8 cellular contexts compared by ENCODE assay signal in the genomic region with DNA sequence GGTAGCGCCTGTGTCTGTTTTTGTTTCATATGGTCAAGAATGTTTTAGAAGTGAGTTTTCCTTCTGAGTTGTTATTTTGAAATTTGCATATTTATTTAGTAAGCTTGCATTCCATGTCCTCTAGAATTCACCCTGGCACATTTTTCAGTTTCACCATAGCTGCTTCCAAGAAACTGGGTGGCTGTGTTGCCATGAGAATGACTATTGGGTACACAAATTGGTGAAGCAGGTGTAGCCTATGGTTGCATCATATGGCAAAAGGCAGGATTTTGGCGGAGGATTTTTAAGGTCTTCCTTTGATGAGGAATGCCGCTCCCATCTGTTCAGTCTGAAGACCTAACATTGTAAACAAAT. TPM values are rescaled to one million over a fixed set of nuclear protein-coding genes. Genes with fewer than 3 reads are reported as not detected.
DNase-seq lines count a peak whose midpoint lies in the region; ATAC-seq and TF ChIP-seq lines count a peak whose summit lies in the region.

No MANE protein-coding gene starts in this region.

- CTCF ChIA-PET in activated CD8-positive, alpha-beta memory T cell treated with anti-CD3 and anti-CD28 coated beads, Interleukin-2, amount 10 ng/mL, durations not matched to agents 7 days and 5 days (lab: Charles Lee) = interaction anchor here (1.4 to 1.8 kb wide), 4 partner anchors 9 to 66 kb away, joined by 3 to 6 read pairs (median 4); no protein-coding TSS in a partner anchor

- peak overlapping the region; percentile 98 for H3K27ac Mint-ChIP-seq in activated CD8-positive, alpha-beta memory T cell treated with anti-CD3 and anti-CD28 coated beads, Interleukin-2, amount 10 ng/mL, durations not matched to agents 7 days and 5 days

- no peaks in the 10 kb centered on the region for H3K9me3 Mint-ChIP-seq in activated CD8-positive, alpha-beta memory T cell treated with anti-CD3 and anti-CD28 coated beads, Interleukin-2, amount 10 ng/mL, durations not matched to agents 7 days and 5 days (ENCODE audit: low read depth)

- H3K4me3 Mint-ChIP-seq in activated CD8-positive, alpha-beta memory T cell treated with anti-CD3 and anti-CD28 coated beads, Interleukin-2, amount 10 ng/mL, durations not matched to agents 7 days and 5 days = peak overlapping the region; percentile 92

- no peak for DNase-seq in activated CD8-positive, alpha-beta memory T cell treated with anti-CD3 and anti-CD28 coated beads, Interleukin-2, amount 10 ng/mL, durations not matched to agents 7 days and 5 days
- DNase-seq in activated CD8-positive, alpha-beta memory T cell treated with anti-CD3 and anti-CD28 coated beads, Interleukin-2, amount 50 U/mL, for 48 hours = no peak
- DNase-seq in adipocyte (ENCODE audit: low read depth) (peak; percentile 57), thyroid gland (no peak), GM20000 (ENCODE audit: low spot score) (no peak), left colon (no peak)

- no peaks in the 10 kb centered on the region for H3K27me3 Mint-ChIP-seq in activated CD8-positive, alpha-beta memory T cell treated with anti-CD3 and anti-CD28 coated beads, Interleukin-2, amount 10 ng/mL, durations not matched to agents 7 days and 5 days

- peaks cover 52% of the 10 kb centered on the region for H3K36me3 Mint-ChIP-seq in activated CD8-positive, alpha-beta memory T cell treated with anti-CD3 and anti-CD28 coated beads, Interleukin-2, amount 10 ng/mL, durations not matched to agents 7 days and 5 days

- H3K27ac ChIP-seq in layer of hippocampus (ENCODE audit: low read depth, low read length) = peak overlapping the region; percentile 97
- H3K27ac ChIP-seq in thyroid gland = peak overlapping the region; percentile 96 to 100 (median 97)

- H3K9me3 ChIP-seq in adipocyte (ENCODE audit: control insufficient read depth, low read length) = no peaks in the 10 kb centered on the region
- H3K9me3 ChIP-seq in thyroid gland = no peaks in the 10 kb centered on the region

- H3K4me3 ChIP-seq in adipocyte (ENCODE audit: low read length) (peak overlapping the region; percentile 94), thyroid gland (replicated peaks in 1 of 3) (peak overlapping the region; percentile 67 to 100 (median 80))

- peaks cover 34% of the 10 kb centered on the region for H3K36me3 ChIP-seq in adipocyte (ENCODE audit: control insufficient read depth, insufficient read depth, low read length, severe bottlenecking)
- peaks cover 31 to 33% of the 10 kb centered on the region in 2 donors for H3K36me3 ChIP-seq in thyroid gland

- no peak for ATAC-seq in activated CD8-positive, alpha-beta memory T cell treated with anti-CD3 and anti-CD28 coated beads, Interleukin-2, amount 10 ng/mL, durations not matched to agents 7 days and 5 days
- no peak for ATAC-seq in GM21423 (IDR thresholded peaks at IDR 0.05; ENCODE audit: unreplicated experiment)
- no peak for ATAC-seq in left colon

- peaks cover 51% of the 10 kb centered on the region for H3K4me1 Mint-ChIP-seq in activated CD8-positive, alpha-beta memory T cell treated with anti-CD3 and anti-CD28 coated beads, Interleukin-2, amount 10 ng/mL, durations not matched to agents 7 days and 5 days

- TF ChIP-seq POLR2A in thyroid gland (IDR thresholded peaks at IDR 0.05) = no peak

- intact Hi-C loops in thyroid gland (cut with DNase I) (no loop called here), left colon (cut with DNase I, micrococcal nuclease) (no loop called here)

- H3K9ac ChIP-seq in adipocyte (ENCODE audit: low read length) = peak overlapping the region; percentile 100

- WGBS in thyroid gland, 2 donors = 15 to 21% methylated on average over 3 of the region's 3 CpGs

- no peak for TF ChIP-seq CTCF in thyroid gland (IDR thresholded peaks at IDR 0.05)
- TF ChIP-seq CTCF in GM20000 (IDR thresholded peaks at IDR 0.05; ENCODE audit: extremely low read depth, missing control alignments) = no peak

- H3K27me3 ChIP-seq in adipocyte (replicated peaks; ENCODE audit: control insufficient read depth, insufficient read depth, low read length) (no peaks in the 10 kb centered on the region), layer of hippocampus (ENCODE audit: control insufficient read depth, insufficient read depth, low read length) (no peaks in the 10 kb centered on the region), thyroid gland (no peaks in the 10 kb centered on the region)

- H3K4me1 ChIP-seq in adipocyte (ENCODE audit: control insufficient read depth, insufficient read depth, low read length) (peaks cover 29% of the 10 kb centered on the region), thyroid gland (peaks cover 20 to 25% of the 10 kb centered on the region in 2 donors)

RNA-seq across cellular contexts. Expression of gene HERPUD1, which starts 1.3 kb away (rescaled TPM):
- total RNA-seq in activated CD8-positive, alpha-beta memory T cell treated with anti-CD3 and anti-CD28 coated beads, Interleukin-2, amount 10 ng/mL, durations not matched to agents 7 days and 5 days = 100 to 1,000 TPM; 127 to 149 TPM
- total RNA-seq in thyroid gland (100 to 1,000 TPM; 212 to 659 (median 321) TPM), left colon (100 to 1,000 TPM; 156 to 184 TPM)

RNA-seq across cellular contexts. Expression of gene CETP, which starts 28.5 kb away (rescaled TPM):
- total RNA-seq in activated CD8-positive, alpha-beta memory T cell treated with anti-CD3 and anti-CD28 coated beads, Interleukin-2, amount 10 ng/mL, durations not matched to agents 7 days and 5 days = not detected
- 1 to 10 TPM in 3 of 4 donors, under 1 TPM in 1; 0.40 to 4.0 (median 1.7) TPM for total RNA-seq in thyroid gland
- under 1 TPM in 1 of 2 donors, not detected in 1; 0.28 TPM for total RNA-seq in left colon

RNA-seq across cellular contexts. Expression of gene NLRC5, which starts 56.1 kb away (rescaled TPM):
- total RNA-seq in activated CD8-positive, alpha-beta memory T cell treated with anti-CD3 and anti-CD28 coated beads, Interleukin-2, amount 10 ng/mL, durations not matched to agents 7 days and 5 days = 100 to 1,000 TPM; 156 to 287 TPM
- 10 to 100 TPM; 14.1 to 33.5 (median 20.5) TPM for total RNA-seq in thyroid gland
- total RNA-seq in left colon = 100 to 1,000 TPM in 1 of 2 donors, 10 to 100 TPM in 1; 57.7 to 125 TPM
